ENCODE assay signal across 7 cellular contexts in the genomic region with DNA sequence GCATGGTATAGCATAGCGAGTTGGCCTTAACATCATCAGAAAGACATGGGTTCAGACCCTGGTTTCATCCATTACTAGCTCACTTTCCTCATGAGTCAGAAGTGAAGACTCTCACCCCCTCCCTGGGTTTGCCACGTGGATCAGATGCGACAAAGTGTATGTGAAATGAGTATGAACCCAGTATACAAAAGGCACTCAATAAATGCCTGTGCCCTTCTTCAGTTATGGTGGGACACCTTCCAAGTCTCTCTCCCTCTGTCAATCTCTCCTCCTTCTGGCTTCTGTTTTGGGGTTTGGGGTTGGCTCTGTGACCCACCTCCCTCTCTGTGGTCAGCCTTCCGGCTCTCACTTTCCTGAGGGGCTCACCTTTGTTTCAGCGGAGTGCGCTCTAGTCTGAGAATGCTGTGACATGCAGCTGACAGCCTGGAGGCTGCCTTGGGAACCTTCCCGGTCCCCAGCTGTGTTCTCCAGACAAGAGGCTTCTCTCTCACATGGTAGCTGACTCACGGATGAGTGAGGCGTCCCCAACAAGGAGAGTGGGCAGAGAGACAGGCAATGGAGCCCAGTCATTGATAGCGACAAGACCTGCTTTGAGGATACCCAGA.
A peak's percentile ranks its signal among the peaks of the same experiment; 100 is the strongest.
DNase-seq lines count a peak whose midpoint lies in the region; ATAC-seq lines count a peak whose summit lies in the region.

No MANE protein-coding gene starts in this region.

- peak; percentile 50 for ATAC-seq in activated CD8-positive, alpha-beta T cell treated with anti-CD3 and anti-CD28 coated beads, Interleukin-2, amount 10 ng/mL, durations not matched to agents 7 days and 5 days
- ATAC-seq in HG02678 (IDR thresholded peaks at IDR 0.05; ENCODE audit: unreplicated experiment): no peak

- H3K36me3 Mint-ChIP-seq in activated CD8-positive, alpha-beta T cell treated with anti-CD3 and anti-CD28 coated beads, Interleukin-2, amount 10 ng/mL, durations not matched to agents 7 days and 5 days (ENCODE audit: low read depth): no peaks in the 10 kb centered on the region

- CTCF ChIA-PET in activated CD8-positive, alpha-beta T cell treated with anti-CD3 and anti-CD28 coated beads, Interleukin-2, amount 10 ng/mL, durations not matched to agents 7 days and 5 days (lab: Charles Lee): interaction anchor here (1.2 to 2.6 kb wide), 4 partner anchors 14 to 61 kb away, joined by 3 to 9 read pairs (median 4); no protein-coding TSS in a partner anchor

- H3K4me1 Mint-ChIP-seq in activated CD8-positive, alpha-beta T cell treated with anti-CD3 and anti-CD28 coated beads, Interleukin-2, amount 10 ng/mL, durations not matched to agents 7 days and 5 days (ENCODE audit: low read depth): peaks cover 3% of the 10 kb centered on the region

- peak overlapping the region; percentile 62 for H3K27ac Mint-ChIP-seq in activated CD8-positive, alpha-beta T cell treated with anti-CD3 and anti-CD28 coated beads, Interleukin-2, amount 10 ng/mL, durations not matched to agents 7 days and 5 days

- POLR2A ChIA-PET in activated CD8-positive, alpha-beta T cell treated with anti-CD3 and anti-CD28 coated beads, Interleukin-2, amount 10 ng/mL, durations not matched to agents 7 days and 5 days (lab: Charles Lee): interaction anchor here (0.5 to 1.8 kb wide), 2 partner anchors 20 to 75 kb away, joined by 3 to 9 read pairs; no protein-coding TSS in a partner anchor

- no peaks in the 10 kb centered on the region for H3K9me3 Mint-ChIP-seq in activated CD8-positive, alpha-beta T cell treated with anti-CD3 and anti-CD28 coated beads, Interleukin-2, amount 10 ng/mL, durations not matched to agents 7 days and 5 days (ENCODE audit: insufficient read depth)

- peak; percentile 43 for DNase-seq in HCEC 1CT
- peak; percentile 43 for DNase-seq in activated CD8-positive, alpha-beta T cell treated with anti-CD3 and anti-CD28 coated beads, Interleukin-2, amount 10 ng/mL, durations not matched to agents 7 days and 5 days
- peak; percentile 71 for DNase-seq in globus pallidus (ENCODE audit: low spot score)
- peak; percentile 55 to 64 for DNase-seq in stimulated activated CD8-positive, alpha-beta memory T cell treated with anti-CD3 and anti-CD28 coated beads, Interleukin-7, amount 100 ng/mL, for 4 hours (ENCODE audit: low read depth in 2 of 2)
- DNase-seq in NCI-H2029 treated with DMSO at 0.1 percent for 48 hours (lab: John Stamatoyannopoulos, UW): no peak
- no peak for DNase-seq in NCI-H345 treated with DMSO at 0.1 percent for 48 hours (lab: John Stamatoyannopoulos, UW; ENCODE audit: unreplicated experiment)

- no peaks in the 10 kb centered on the region for H3K27me3 Mint-ChIP-seq in activated CD8-positive, alpha-beta T cell treated with anti-CD3 and anti-CD28 coated beads, Interleukin-2, amount 10 ng/mL, durations not matched to agents 7 days and 5 days (ENCODE audit: low read depth)

- peak overlapping the region; percentile 48 for H3K4me3 Mint-ChIP-seq in activated CD8-positive, alpha-beta T cell treated with anti-CD3 and anti-CD28 coated beads, Interleukin-2, amount 10 ng/mL, durations not matched to agents 7 days and 5 days

Comparison
In these comparisons a context has a peak if more than half of its experiments do, and no peak if none do; other contexts are left out.
1. DNase-seq: peak in HCEC 1CT (single experiment), activated CD8-positive, alpha-beta T cell treated with anti-CD3 and anti-CD28 coated beads, Interleukin-2, amount 10 ng/mL, durations not matched to agents 7 days and 5 days (single experiment), globus pallidus (single experiment) and stimulated activated CD8-positive, alpha-beta memory T cell treated with anti-CD3 and anti-CD28 coated beads, Interleukin-7, amount 100 ng/mL, for 4 hours (2 of 2); none in NCI-H2029 treated with DMSO at 0.1 percent for 48 hours (single experiment) and NCI-H345 treated with DMSO at 0.1 percent for 48 hours (single experiment).